ENCODE assay signal across 8 cellular contexts in genomic region chr12:46384451-46385301, GRCh38. TPM values are rescaled to one million over a fixed set of nuclear protein-coding genes. Genes with fewer than 3 reads are reported as not detected.
DNase-seq lines count a peak whose midpoint lies in the region; ATAC-seq, FAIRE-seq and TF ChIP-seq lines count a peak whose summit lies in the region.

No MANE protein-coding gene starts in this region.

- CTCF ChIA-PET in endothelial cell of umbilical vein (lab: Charles Lee) = interaction anchor here (0.9 to 2.3 kb wide), 3 partner anchors 47 to 277 kb away, joined by 3 to 14 read pairs (median 11); no protein-coding TSS in a partner anchor

- H2BK12ac ChIP-seq in trophoblast cell (ENCODE audit: low read length) = no peak overlapping the region

- peaks cover 15% of the 10 kb centered on the region for H3K79me1 ChIP-seq in trophoblast cell (ENCODE audit: low read length)

- peak overlapping the region; percentile 61 for H4K12ac ChIP-seq in trophoblast cell (ENCODE audit: low read depth, low read length)

- in situ Hi-C loops in KBM-7 (cut with MboI; ENCODE audit: low pct_unique_long_range_greater_than_20kb, low sequenced_read_pairs) = no loop called here

- H3K27me3 ChIP-seq in OCI-LY3 (ENCODE audit: low read depth, low read length) = no peaks in the 10 kb centered on the region
- H3K27me3 ChIP-seq in endothelial cell of umbilical vein (ENCODE audit: control insufficient read depth in 2 of 2, insufficient read depth in 2 of 2, low read length in 2 of 2) = no peaks in the 10 kb centered on the region
- no peaks in the 10 kb centered on the region for H3K27me3 ChIP-seq in trophoblast cell (ENCODE audit: insufficient read depth, low read length)

- peak; percentile 59 for DNase-seq in EH (ENCODE audit: low read depth)
- DNase-seq in endothelial cell of umbilical vein (ENCODE audit: low read depth, low spot score) = no peak
- DNase-seq in trophoblast cell = peak in 1 of 2 donors; percentile 85
- no peak for DNase-seq in anterior cingulate cortex (lab: John Stamatoyannopoulos, UW)
- DNase-seq in KBM-7 = no peak
- DNase-seq in NCI-H1048 (lab: John Stamatoyannopoulos, UW) = no peak

- peak overlapping the region; percentile 75 for H4K8ac ChIP-seq in trophoblast cell (ENCODE audit: low read depth, low read length)

- POLR2A ChIA-PET in endothelial cell of umbilical vein (lab: Charles Lee) = interaction anchor here (0.5 to 1.6 kb wide), 6 partner anchors 12 to 277 kb away, joined by 3 to 5 read pairs (median 4); no protein-coding TSS in a partner anchor

- H4K91ac ChIP-seq in trophoblast cell (ENCODE audit: low read depth, low read length) = peak overlapping the region; percentile 94

- H2AK5ac ChIP-seq in trophoblast cell (ENCODE audit: low read length) = no peak overlapping the region

- H3K4me1 ChIP-seq in OCI-LY3 (ENCODE audit: low read length) (peaks cover 55% of the 10 kb centered on the region), endothelial cell of umbilical vein (ENCODE audit: control insufficient read depth, extremely low read depth, insufficient read depth, low read length) (peaks cover 57% of the 10 kb centered on the region), trophoblast cell (ENCODE audit: control insufficient read depth in 1 of 2, insufficient read depth in 2 of 2, low read length in 2 of 2) (peaks cover 3 to 8% of the 10 kb centered on the region in 2 experiments)

- no TSS peak for BruUV-seq in endothelial cell of umbilical vein (replicated peaks; lab: Mats Ljungman, UMichigan)

- no peak for TF ChIP-seq CTCF in OCI-LY3 (IDR thresholded peaks at IDR 0.05; ENCODE audit: low read depth, low read length)
- no peak for TF ChIP-seq CTCF in endothelial cell of umbilical vein (IDR thresholded peaks at IDR 0.05; ENCODE audit: extremely low read depth in 1 of 2, insufficient read depth in 1 of 2, low read depth in 1 of 2, low read length in 2 of 2)

- H2BK5ac ChIP-seq in trophoblast cell (ENCODE audit: low read depth, low read length, poor library complexity) = peak overlapping the region; percentile 64

- peak overlapping the region; percentile 88 for H3K4me3 ChIP-seq in OCI-LY3 (ENCODE audit: low read length)
- H3K4me3 ChIP-seq in endothelial cell of umbilical vein (replicated peaks in 1 of 3; ENCODE audit: insufficient read depth in 1 of 3, low read depth in 1 of 3, low read length in 3 of 3) = peak overlapping the region; percentile 39 to 83 (median 68)
- no peak overlapping the region for H3K4me3 ChIP-seq in trophoblast cell (ENCODE audit: low read depth, low read length)

- H3K4me2 ChIP-seq in OCI-LY3 (ENCODE audit: low read length) = peak overlapping the region; percentile 91
- peak overlapping the region; percentile 99 for H3K4me2 ChIP-seq in endothelial cell of umbilical vein (ENCODE audit: insufficient read depth, low read length)
- peak overlapping the region; percentile 78 for H3K4me2 ChIP-seq in trophoblast cell (ENCODE audit: low read length)

- dilution Hi-C loops in endothelial cell of umbilical vein (cut with MboI; ENCODE audit: extremely low pct_ligation_motif_present, low sequenced_read_pairs) = no loop called here

- peak overlapping the region; percentile 65 for H3K14ac ChIP-seq in trophoblast cell (ENCODE audit: low read length)

- H3K9me1 ChIP-seq in endothelial cell of umbilical vein (replicated peaks; ENCODE audit: control insufficient read depth, extremely low read depth, insufficient read depth, low read length) = no peaks in the 10 kb centered on the region

- H4K20me1 ChIP-seq in OCI-LY3 (ENCODE audit: insufficient read depth, low read length) (no peaks in the 10 kb centered on the region), endothelial cell of umbilical vein (replicated peaks; ENCODE audit: control insufficient read depth, extremely low read depth, insufficient read depth, low read length) (no peaks in the 10 kb centered on the region)

- H3K36me3 ChIP-seq in OCI-LY3 (replicated peaks; ENCODE audit: low read depth, low read length) = peaks cover 3% of the 10 kb centered on the region
- no peaks in the 10 kb centered on the region for H3K36me3 ChIP-seq in endothelial cell of umbilical vein (ENCODE audit: control insufficient read depth in 2 of 2, extremely low read depth in 1 of 2, insufficient read depth in 2 of 2, low read length in 2 of 2)
- H3K36me3 ChIP-seq in trophoblast cell (ENCODE audit: control insufficient read depth in 1 of 2, insufficient read depth in 2 of 2, low read length in 2 of 2) = peaks cover 0 to 2% of the 10 kb centered on the region in 2 experiments

- WGBS in trophoblast cell (ENCODE audit: extremely low coverage, insufficient coverage, insufficient read length) = no CpG with 5 or more reads among the region's 9 CpGs

- FAIRE-seq in endothelial cell of umbilical vein (lab: Jason Lieb, UNC) = no peak

- no peak overlapping the region for H3K23ac ChIP-seq in trophoblast cell (ENCODE audit: low read length)

- H3K9me3 ChIP-seq in OCI-LY3 (ENCODE audit: insufficient read depth, low read length) (no peaks in the 10 kb centered on the region), endothelial cell of umbilical vein (replicated peaks; ENCODE audit: control insufficient read depth, insufficient read depth, low read length) (no peaks in the 10 kb centered on the region), trophoblast cell (ENCODE audit: insufficient read depth, low read depth, low read length) (no peaks in the 10 kb centered on the region)

- H3K18ac ChIP-seq in trophoblast cell (ENCODE audit: low read length) = no peak overlapping the region

- H3K4ac ChIP-seq in trophoblast cell (ENCODE audit: low read depth, low read length) = peak overlapping the region; percentile 73

- intact Hi-C loops in endothelial cell of umbilical vein (cut with micrococcal nuclease) = no loop called here

- no peak overlapping the region for H2AFZ ChIP-seq in OCI-LY3 (ENCODE audit: low read depth, low read length)
- H2AFZ ChIP-seq in endothelial cell of umbilical vein (ENCODE audit: low read depth, low read length) = no peak overlapping the region
- peak overlapping the region; percentile 74 for H2AFZ ChIP-seq in trophoblast cell (ENCODE audit: insufficient read depth, low read length, poor library complexity)

- peak overlapping the region; percentile 87 for H3K27ac ChIP-seq in OCI-LY3 (ENCODE audit: low read length)
- peak overlapping the region; percentile 98 for H3K27ac ChIP-seq in endothelial cell of umbilical vein (ENCODE audit: insufficient read depth, low read depth, low read length)
- peak overlapping the region; percentile 95 for H3K27ac ChIP-seq in trophoblast cell (ENCODE audit: low read depth, low read length)

- peak overlapping the region; percentile 96 for H3K9ac ChIP-seq in OCI-LY3 (ENCODE audit: low read length)
- peak overlapping the region; percentile 99 for H3K9ac ChIP-seq in endothelial cell of umbilical vein (replicated peaks; ENCODE audit: extremely low read depth, insufficient read depth, low read length)
- no peak overlapping the region for H3K9ac ChIP-seq in trophoblast cell (ENCODE audit: low read length)

- no peak for TF ChIP-seq POLR2A in endothelial cell of umbilical vein (IDR thresholded peaks at IDR 0.05; ENCODE audit: low read depth, low read length)

- ATAC-seq in GM19452 (IDR thresholded peaks at IDR 0.05; ENCODE audit: unreplicated experiment) = no peak

- H3K79me2 ChIP-seq in OCI-LY3 (ENCODE audit: low read length) (peaks cover 30% of the 10 kb centered on the region), endothelial cell of umbilical vein (ENCODE audit: control insufficient read depth, insufficient read depth, low read length) (peaks cover 11% of the 10 kb centered on the region), trophoblast cell (ENCODE audit: control insufficient read depth, insufficient read depth, low read length, poor library complexity) (peaks cover 10% of the 10 kb centered on the region)

- H2BK120ac ChIP-seq in trophoblast cell (ENCODE audit: insufficient read depth, low read length, poor library complexity) = peak overlapping the region; percentile 73

TF ChIP-seq in endothelial cell of umbilical vein, 7 proteins besides CTCF, POLR2A, EP300 and RAD21:
- TF ChIP-seq MYC (IDR thresholded peaks at IDR 0.05; ENCODE audit: low read depth, low read length) = no peak

RNA-seq across cellular contexts. Expression of gene SLC38A2, which starts 12.1 kb away (rescaled TPM):
- 427 and 459 TPM in 2 replicates for total RNA-seq in endothelial cell of umbilical vein
- 263 and 267 TPM in 2 replicates for polyA plus RNA-seq in endothelial cell of umbilical vein
- 96.2 and 111 TPM in 2 replicates for polyA plus RNA-seq in endothelial cell of umbilical vein (2011; cell fraction: cytosol; rRNA removed)
- polyA plus RNA-seq in endothelial cell of umbilical vein (2011; cell fraction: nucleus; rRNA removed) = 800 and 825 TPM in 2 replicates
- 442 and 473 TPM in 2 replicates for polyA plus RNA-seq in endothelial cell of umbilical vein (2012)
- polyA minus RNA-seq in endothelial cell of umbilical vein = 496 and 527 TPM in 2 replicates
- 275 TPM for polyA minus RNA-seq in endothelial cell of umbilical vein (2011; cell fraction: cytosol; rRNA and poly(A)+ RNA removed)
- polyA minus RNA-seq in endothelial cell of umbilical vein (2011; cell fraction: nucleus; rRNA and poly(A)+ RNA removed) = 1,147 and 1,325 TPM in 2 replicates
- polyA plus RNA-seq in trophoblast cell (2013) = 849 and 857 TPM in 2 replicates
